25 cellular contexts compared by ENCODE assay signal in genomic region chr2:124755386-124755785, GRCh38.
"Had no signal": no experiment of that assay in that cellular context is flagged by ENCODE, and none has a peak within 500 bp of the region (broad histone marks: within the 10 kb centered on the region; RNA-seq: fewer than 3 reads in every experiment).

No MANE protein-coding gene starts in this region.

- DNase-seq: activated CD4-positive, alpha-beta T cell treated with anti-CD3 and anti-CD28 coated beads for 36 hours; activated CD4-positive, CD25-positive, alpha-beta regulatory T cell; activated CD8-positive, alpha-beta memory T cell treated with anti-CD3 and anti-CD28 coated beads, Interleukin-2, amount 50 U/mL, for 48 hours; activated CD8-positive, alpha-beta T cell treated with anti-CD3 and anti-CD28 coated beads for 36 hours; activated naive CD4-positive, alpha-beta T cell treated with anti-CD3 and anti-CD28 coated beads, Interleukin-2, amount 50 U/mL, for 16 hours; activated naive CD8-positive, alpha-beta T cell treated with anti-CD3 and anti-CD28 coated beads, Interleukin-2, amount 10 ng/mL, durations not matched to agents 7 days and 5 days; activated T-cell treated with anti-CD3 and anti-CD28 coated beads, Interleukin-2, amount 50 U/mL, for 1 hour; adrenal gland; anterior cingulate cortex; central memory CD4-positive, alpha-beta T cell; Kasumi-1; NCI-H1092; NCI-H1417; NCI-H1930; NCI-H2171; NCI-H226; NCI-H510A; NCI-H526 treated with DMSO at 0.1 percent for 48 hours; NCI-H82; RPMI8226; T-cell; T-helper 2 cell had no signal

- H3K4me1 ChIP-seq: adrenal gland had no signal

- H3K4me3 ChIP-seq: adrenal gland, SK-N-MC had no signal

- H3K9me3 ChIP-seq: adrenal gland had no signal

- H3K27ac ChIP-seq: adrenal gland, SK-N-MC, VCaP had no signal

- H3K27me3 ChIP-seq: adrenal gland had no signal

- ATAC-seq: activated CD4-positive, alpha-beta T cell treated with anti-CD3 and anti-CD28 coated beads for 36 hours; activated CD8-positive, alpha-beta T cell treated with anti-CD3 and anti-CD28 coated beads for 36 hours; Right ventricle myocardium inferior; T-cell had no signal

- H3K36me3 ChIP-seq: adrenal gland had no signal
